In genomic region chr3:48427630-48427962, GRCh38 we compare ENCODE assay signal across 1 cellular context.
TF ChIP-seq lines count a peak whose summit lies in the region.

No MANE protein-coding gene starts in this region.

TF ChIP-seq in GM12878, 131 proteins besides CTCF, POLR2A, EP300 and RAD21:
- TF ChIP-seq, protein P1, sequence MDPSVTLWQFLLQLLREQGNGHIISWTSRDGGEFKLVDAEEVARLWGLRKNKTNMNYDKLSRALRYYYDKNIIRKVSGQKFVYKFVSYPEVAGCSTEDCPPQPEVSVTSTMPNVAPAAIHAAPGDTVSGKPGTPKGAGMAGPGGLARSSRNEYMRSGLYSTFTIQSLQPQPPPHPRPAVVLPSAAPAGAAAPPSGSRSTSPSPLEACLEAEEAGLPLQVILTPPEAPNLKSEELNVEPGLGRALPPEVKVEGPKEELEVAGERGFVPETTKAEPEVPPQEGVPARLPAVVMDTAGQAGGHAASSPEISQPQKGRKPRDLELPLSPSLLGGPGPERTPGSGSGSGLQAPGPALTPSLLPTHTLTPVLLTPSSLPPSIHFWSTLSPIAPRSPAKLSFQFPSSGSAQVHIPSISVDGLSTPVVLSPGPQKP (IDR thresholded peaks at IDR 0.05; ENCODE audit: low read depth, low read length) = no peak
- TF ChIP-seq STAT1 (conservative IDR thresholded peaks at IDR 0.05) (no peak), TAF1 (IDR thresholded peaks at IDR 0.05; ENCODE audit: borderline replicate concordance, low read depth, low read length) (no peak), IKZF1 (conservative IDR thresholded peaks at IDR 0.05) (no peak), RELB (IDR thresholded peaks at IDR 0.05; ENCODE audit: low read depth) (no peak), RAD51 (IDR thresholded peaks at IDR 0.05) (no peak), PAX5 (IDR thresholded peaks at IDR 0.05; ENCODE audit: borderline replicate concordance, low read depth, low read length) (no peak), HDAC6 (IDR thresholded peaks at IDR 0.05; ENCODE audit: unreplicated experiment) (no peak)
- TF ChIP-seq, protein P2, sequence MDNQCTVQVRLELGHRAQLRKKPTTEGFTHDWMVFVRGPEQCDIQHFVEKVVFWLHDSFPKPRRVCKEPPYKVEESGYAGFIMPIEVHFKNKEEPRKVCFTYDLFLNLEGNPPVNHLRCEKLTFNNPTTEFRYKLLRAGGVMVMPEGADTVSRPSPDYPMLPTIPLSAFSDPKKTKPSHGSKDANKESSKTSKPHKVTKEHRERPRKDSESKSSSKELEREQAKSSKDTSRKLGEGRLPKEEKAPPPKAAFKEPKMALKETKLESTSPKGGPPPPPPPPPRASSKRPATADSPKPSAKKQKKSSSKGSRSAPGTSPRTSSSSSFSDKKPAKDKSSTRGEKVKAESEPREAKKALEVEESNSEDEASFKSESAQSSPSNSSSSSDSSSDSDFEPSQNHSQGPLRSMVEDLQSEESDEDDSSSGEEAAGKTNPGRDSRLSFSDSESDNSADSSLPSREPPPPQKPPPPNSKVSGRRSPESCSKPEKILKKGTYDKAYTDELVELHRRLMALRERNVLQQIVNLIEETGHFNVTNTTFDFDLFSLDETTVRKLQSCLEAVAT (IDR thresholded peaks at IDR 0.05) = peak; percentile 49; the same call in 1 of the 2 replicates
